In the genomic region with DNA sequence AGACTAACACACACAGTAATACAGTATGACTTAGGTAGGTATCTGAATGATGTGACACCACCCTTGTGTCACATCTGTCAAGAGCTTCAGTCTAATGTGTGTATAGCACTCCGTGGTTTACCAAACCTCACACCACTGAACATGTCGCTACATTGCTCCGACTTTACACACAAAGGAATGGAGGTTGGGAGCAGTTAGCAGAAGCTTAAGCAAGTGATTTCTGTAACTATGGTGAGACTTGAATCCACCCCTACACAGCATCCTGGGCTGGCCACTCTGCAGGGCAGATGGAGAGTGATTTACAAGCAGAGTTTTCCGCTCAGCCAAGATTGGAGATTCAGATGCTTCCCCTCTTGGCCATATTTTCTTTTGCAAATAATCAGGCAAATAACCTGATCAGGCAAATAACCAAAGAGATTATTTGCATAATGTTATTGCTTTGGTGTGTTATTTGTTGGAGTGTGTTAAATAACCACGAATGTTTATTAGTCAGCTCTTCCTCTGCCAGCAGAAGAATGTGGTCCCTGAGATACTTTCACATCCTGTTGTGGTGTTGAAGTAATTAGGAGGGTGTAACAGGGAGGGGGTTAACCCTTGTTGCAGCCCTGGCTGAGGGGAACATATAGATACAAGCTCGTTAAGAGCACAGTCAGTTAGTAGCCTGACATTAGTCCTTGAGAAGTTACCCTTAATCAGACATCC, we compare ENCODE assay signal across 8 cellular contexts.
DNase-seq lines count a peak whose midpoint lies in the region; ATAC-seq and TF ChIP-seq lines count a peak whose summit lies in the region.

No MANE protein-coding gene starts in this region.

- no peaks in the 10 kb centered on the region for H3K36me3 ChIP-seq in GM06990 (ENCODE audit: control insufficient read depth, insufficient read depth, low read length)

- H3K4me3 Mint-ChIP-seq in activated CD4-positive, alpha-beta memory T cell treated with anti-CD3 and anti-CD28 coated beads, Interleukin-2, amount 10 ng/mL, durations not matched to agents 7 days and 5 days, result peak overlapping the region; percentile 53
- peak overlapping the region; percentile 66 for H3K4me3 Mint-ChIP-seq in stimulated activated effector memory CD8-positive, alpha-beta T cell treated with anti-CD3 and anti-CD28 coated beads, Interleukin-12 subunit alpha, Interleukin-12 subunit beta, amount 100 ng/mL, for 72 hours

- no peak for TF ChIP-seq CTCF in GM06990 (IDR thresholded peaks at IDR 0.05; ENCODE audit: insufficient read depth, low read length, poor library complexity, severe bottlenecking)

- no peaks in the 10 kb centered on the region for H3K27me3 Mint-ChIP-seq in activated CD4-positive, alpha-beta memory T cell treated with anti-CD3 and anti-CD28 coated beads, Interleukin-2, amount 10 ng/mL, durations not matched to agents 7 days and 5 days

- DNase-seq in GM06990 (ENCODE audit: extremely low read depth, insufficient read length) (peak; percentile 54), globus pallidus (ENCODE audit: low spot score) (no peak), HuH-7 (ENCODE audit: low spot score) (no peak), G401 (ENCODE audit: low spot score) (no peak)
- peak; percentile 68 for DNase-seq in activated CD4-positive, alpha-beta memory T cell treated with anti-CD3 and anti-CD28 coated beads, Interleukin-2, amount 10 ng/mL, durations not matched to agents 7 days and 5 days
- peak; percentile 17 to 72 for DNase-seq in stimulated activated effector memory CD8-positive, alpha-beta T cell treated with anti-CD3 and anti-CD28 coated beads, Interleukin-12 subunit alpha, Interleukin-12 subunit beta, amount 100 ng/mL, for 72 hours (ENCODE audit: low spot score in 2 of 2)

- in situ Hi-C loops in G401 (cut with HindIII; ENCODE audit: low sequenced_read_pairs), result no loop called here

- peaks cover 31% of the 10 kb centered on the region for H3K4me1 Mint-ChIP-seq in activated CD4-positive, alpha-beta memory T cell treated with anti-CD3 and anti-CD28 coated beads, Interleukin-2, amount 10 ng/mL, durations not matched to agents 7 days and 5 days
- H3K4me1 Mint-ChIP-seq in stimulated activated effector memory CD8-positive, alpha-beta T cell treated with anti-CD3 and anti-CD28 coated beads, Interleukin-12 subunit alpha, Interleukin-12 subunit beta, amount 100 ng/mL, for 72 hours, result peaks cover 31% of the 10 kb centered on the region

- H3K27me3 ChIP-seq in GM06990 (replicated peaks; ENCODE audit: control insufficient read depth, insufficient read depth, low read length), result no peaks in the 10 kb centered on the region; the same call in 1 of the 2 replicates

- H3K4me3 ChIP-seq in GM06990 (replicated peaks; ENCODE audit: low read depth, low read length), result no peak overlapping the region

- H3K9me3 Mint-ChIP-seq in activated CD4-positive, alpha-beta memory T cell treated with anti-CD3 and anti-CD28 coated beads, Interleukin-2, amount 10 ng/mL, durations not matched to agents 7 days and 5 days, result peaks cover 27% of the 10 kb centered on the region
- peaks cover 7% of the 10 kb centered on the region for H3K9me3 Mint-ChIP-seq in stimulated activated effector memory CD8-positive, alpha-beta T cell treated with anti-CD3 and anti-CD28 coated beads, Interleukin-12 subunit alpha, Interleukin-12 subunit beta, amount 100 ng/mL, for 72 hours

- POLR2A ChIA-PET in activated CD4-positive, alpha-beta memory T cell treated with anti-CD3 and anti-CD28 coated beads, Interleukin-2, amount 10 ng/mL, durations not matched to agents 7 days and 5 days (lab: Charles Lee), result interaction anchor here (0.8 to 2.9 kb wide), 25 partner anchors 10 to 532 kb away, joined by 3 to 43 read pairs (median 5); a partner anchor contains a TSS

- peak; percentile 99 for ATAC-seq in GM19452 (IDR thresholded peaks at IDR 0.05; ENCODE audit: unreplicated experiment)
- ATAC-seq in HG03439 (IDR thresholded peaks at IDR 0.05; ENCODE audit: unreplicated experiment), result peak; percentile 90
- ATAC-seq in stimulated activated effector memory CD8-positive, alpha-beta T cell treated with anti-CD3 and anti-CD28 coated beads, Interleukin-12 subunit alpha, Interleukin-12 subunit beta, amount 100 ng/mL, for 72 hours, result peak; percentile 97

- CTCF ChIA-PET in activated CD4-positive, alpha-beta memory T cell treated with anti-CD3 and anti-CD28 coated beads, Interleukin-2, amount 10 ng/mL, durations not matched to agents 7 days and 5 days (lab: Charles Lee), result interaction anchor here (0.5 to 3.0 kb wide), 11 partner anchors 16 to 291 kb away, joined by 3 to 16 read pairs (median 4); a partner anchor contains a TSS

- peak overlapping the region; percentile 99 for H3K27ac Mint-ChIP-seq in activated CD4-positive, alpha-beta memory T cell treated with anti-CD3 and anti-CD28 coated beads, Interleukin-2, amount 10 ng/mL, durations not matched to agents 7 days and 5 days
- H3K27ac Mint-ChIP-seq in stimulated activated effector memory CD8-positive, alpha-beta T cell treated with anti-CD3 and anti-CD28 coated beads, Interleukin-12 subunit alpha, Interleukin-12 subunit beta, amount 100 ng/mL, for 72 hours, result peak overlapping the region; percentile 88

- H3K36me3 Mint-ChIP-seq in activated CD4-positive, alpha-beta memory T cell treated with anti-CD3 and anti-CD28 coated beads, Interleukin-2, amount 10 ng/mL, durations not matched to agents 7 days and 5 days (ENCODE audit: low read depth), result peaks cover 35% of the 10 kb centered on the region
- H3K36me3 Mint-ChIP-seq in stimulated activated effector memory CD8-positive, alpha-beta T cell treated with anti-CD3 and anti-CD28 coated beads, Interleukin-12 subunit alpha, Interleukin-12 subunit beta, amount 100 ng/mL, for 72 hours, result peaks cover 6% of the 10 kb centered on the region

Comparison
In these comparisons a context has a peak if more than half of its experiments do, and no peak if none do; other contexts are left out.
1. DNase-seq: peak in GM06990 (single experiment), activated CD4-positive, alpha-beta memory T cell treated with anti-CD3 and anti-CD28 coated beads, Interleukin-2, amount 10 ng/mL, durations not matched to agents 7 days and 5 days (single experiment) and stimulated activated effector memory CD8-positive, alpha-beta T cell treated with anti-CD3 and anti-CD28 coated beads, Interleukin-12 subunit alpha, Interleukin-12 subunit beta, amount 100 ng/mL, for 72 hours (2 of 2); none in globus pallidus (single experiment), HuH-7 (single experiment) and G401 (single experiment).
2. Peak in every context shown above with its lines, with median percentiles within 50 percentile points of each other: ATAC-seq.